In genomic region chr22:29388759-29389090, GRCh38 we compare ENCODE assay signal across 8 cellular contexts. TPM values are rescaled to one million over a fixed set of nuclear protein-coding genes. Genes with fewer than 3 reads are reported as not detected.
DNase-seq lines count a peak whose midpoint lies in the region; ATAC-seq and TF ChIP-seq lines count a peak whose summit lies in the region.

No MANE protein-coding gene starts in this region.

- peak overlapping the region; percentile 95 for H3K4me3 Mint-ChIP-seq in activated T-cell treated with anti-CD3 and anti-CD28 coated beads, Interleukin-2, amount 50 U/mL, for 24 hours

- no peak overlapping the region for H3K27ac ChIP-seq in SK-N-MC
- peak overlapping the region; percentile 13 to 92 (median 86) for H3K27ac ChIP-seq in gastroesophageal sphincter
- peak overlapping the region in 20 of 21 experiments; percentile 16 to 95 (median 84) for H3K27ac ChIP-seq in skin epidermis

- no peak for DNase-seq in activated T-cell treated with anti-CD3 and anti-CD28 coated beads, Interleukin-2, amount 50 U/mL, for 24 hours
- DNase-seq in activated T-cell treated with anti-CD3 and anti-CD28 coated beads for 4 hours = no peak
- no peak for DNase-seq in SK-N-MC (ENCODE audit: low read depth, low spot score)
- DNase-seq in NCI-H446 (lab: John Stamatoyannopoulos, UW) = no peak
- no peak for DNase-seq in cerebellar nuclear complex (lab: John Stamatoyannopoulos, UW)

- no peaks in the 10 kb centered on the region for H3K27me3 ChIP-seq in gastroesophageal sphincter

- peaks cover 0 to 45% (median 18%) of the 10 kb centered on the region in 3 donors for H3K4me1 ChIP-seq in gastroesophageal sphincter

- WGBS in gastroesophageal sphincter (ENCODE audit: low coverage in 1 of 2), 2 donors = 27 to 40% methylated on average over 5 of the region's 9 CpGs

- no peaks in the 10 kb centered on the region for H3K36me3 ChIP-seq in SK-N-MC (ENCODE audit: insufficient read depth, low read length)
- H3K36me3 ChIP-seq in gastroesophageal sphincter = peaks cover 0 to 18% of the 10 kb centered on the region in 2 donors

- peak overlapping the region; percentile 76 for H3K9ac ChIP-seq in SK-N-MC (ENCODE audit: insufficient read length)

- H3K9me3 Mint-ChIP-seq in activated T-cell treated with anti-CD3 and anti-CD28 coated beads, Interleukin-2, amount 50 U/mL, for 24 hours = no peaks in the 10 kb centered on the region

- peaks cover 43% of the 10 kb centered on the region for H3K4me1 Mint-ChIP-seq in activated T-cell treated with anti-CD3 and anti-CD28 coated beads, Interleukin-2, amount 50 U/mL, for 24 hours (ENCODE audit: low read depth)

- TF ChIP-seq EP300 in gastroesophageal sphincter (IDR thresholded peaks at IDR 0.05) = no peak

- ATAC-seq in gastroesophageal sphincter (peak; percentile 3), HG03571 (IDR thresholded peaks at IDR 0.05; ENCODE audit: unreplicated experiment) (no peak)

- TF ChIP-seq POLR2A in gastroesophageal sphincter (IDR thresholded peaks at IDR 0.05) = no peak

- H3K4me3 ChIP-seq in SK-N-MC (peak overlapping the region; percentile 97), gastroesophageal sphincter (peak overlapping the region; percentile 42 to 73), skin epidermis (peak overlapping the region; percentile 68 to 87 (median 79))

- no peaks in the 10 kb centered on the region for H3K27me3 Mint-ChIP-seq in activated T-cell treated with anti-CD3 and anti-CD28 coated beads, Interleukin-2, amount 50 U/mL, for 24 hours

- H3K27ac Mint-ChIP-seq in activated T-cell treated with anti-CD3 and anti-CD28 coated beads, Interleukin-2, amount 50 U/mL, for 24 hours = peak overlapping the region; percentile 95

- no peaks in the 10 kb centered on the region for H3K9me3 ChIP-seq in SK-N-MC (ENCODE audit: low read depth, low read length)
- H3K9me3 ChIP-seq in gastroesophageal sphincter = no peaks in the 10 kb centered on the region

- H3K36me3 Mint-ChIP-seq in activated T-cell treated with anti-CD3 and anti-CD28 coated beads, Interleukin-2, amount 50 U/mL, for 24 hours (ENCODE audit: low read depth) = peaks cover 38% of the 10 kb centered on the region

- TF ChIP-seq CTCF in gastroesophageal sphincter (IDR thresholded peaks at IDR 0.05) = no peak

RNA-seq across cellular contexts. Expression of gene AP1B1, which starts 0.4 kb away (rescaled TPM):
- total RNA-seq in gastroesophageal sphincter = 10 to 100 TPM; 50.9 to 74.1 (median 55.8) TPM

RNA-seq across cellular contexts. Expression of gene RFPL1, which starts 49.7 kb away (rescaled TPM):
- not detected for total RNA-seq in gastroesophageal sphincter
